In genomic region chr5:140639093-140639821, GRCh38 we compare ENCODE assay signal across 8 cellular contexts. TPM values are rescaled to one million over a fixed set of nuclear protein-coding genes. Genes with fewer than 3 reads are reported as not detected.
DNase-seq lines count a peak whose midpoint lies in the region; ATAC-seq, FAIRE-seq and TF ChIP-seq lines count a peak whose summit lies in the region.

Gene TMCO6, plus strand, starts transcription at chr5:140639451. Its CDS starts 77 bp downstream, at chr5:140639528.

- H3K27me3 Mint-ChIP-seq in activated naive CD8-positive, alpha-beta T cell treated with anti-CD3 and anti-CD28 coated beads for 36 hours, result no peaks in the 10 kb centered on the region

- H3K4me1 ChIP-seq in pancreas (peaks cover 0 to 7% (median 0%) of the 10 kb centered on the region in 3 donors), tibial artery (peaks cover 0 to 37% (median 9%) of the 10 kb centered on the region in 4 donors)

- WGBS in pancreas, 2 donors, result 0% methylated on average over 39 to 57 of the region's 57 CpGs

- peak within 1 kb of the TSS; percentile 88 for H3K4me3 Mint-ChIP-seq in activated naive CD8-positive, alpha-beta T cell treated with anti-CD3 and anti-CD28 coated beads for 36 hours

- DNase-seq in GM12864 (ENCODE audit: low read depth), result peak; percentile 83
- DNase-seq in NCI-H1105 (lab: John Stamatoyannopoulos, UW), result peak; percentile 79
- peak; percentile 99 for DNase-seq in SKM-1 treated with dmso at 0.1 percent for 144 hours (lab: John Stamatoyannopoulos, UW; ENCODE audit: unreplicated experiment)
- DNase-seq in activated naive CD8-positive, alpha-beta T cell treated with anti-CD3 and anti-CD28 coated beads for 36 hours, result peak; percentile 97
- peak; percentile 99 for DNase-seq in Right ventricle myocardium inferior (ENCODE audit: missing footprints)
- peak; percentile 96 to 98 (median 98) for DNase-seq in pancreas
- peak; percentile 98 to 99 for DNase-seq in tibial artery

- H3K36me3 Mint-ChIP-seq in activated naive CD8-positive, alpha-beta T cell treated with anti-CD3 and anti-CD28 coated beads for 36 hours, result peaks cover 12% of the 10 kb centered on the region

- FAIRE-seq in pancreas (lab: Jason Lieb, UNC), result no peak

- peak within 1 kb of the TSS; percentile 60 to 79 (median 71) for H3K27ac ChIP-seq in pancreas
- H3K27ac ChIP-seq in tibial artery, result peak within 1 kb of the TSS; percentile 81 to 84

- no peaks in the 10 kb centered on the region for H3K9me3 ChIP-seq in pancreas
- no peaks in the 10 kb centered on the region for H3K9me3 ChIP-seq in tibial artery

- H3K36me3 ChIP-seq in pancreas (peaks cover 0 to 15% (median 0%) of the 10 kb centered on the region in 3 donors), tibial artery (peaks cover 0 to 23% (median 13%) of the 10 kb centered on the region in 3 donors)

- ATAC-seq in HG02623 (IDR thresholded peaks at IDR 0.05; ENCODE audit: unreplicated experiment) (peak; percentile 96), Right ventricle myocardium inferior (peak; percentile 99), pancreas (peak; percentile 98 to 99 (median 98))

- peak within 1 kb of the TSS; percentile 86 for H3K27ac Mint-ChIP-seq in activated naive CD8-positive, alpha-beta T cell treated with anti-CD3 and anti-CD28 coated beads for 36 hours

- peak; percentile 79 for TF ChIP-seq CTCF in GM12864 (IDR thresholded peaks at IDR 0.05; ENCODE audit: low read depth, low read length, missing control alignments)
- peak; percentile 35 to 63 (median 44) for TF ChIP-seq CTCF in pancreas (IDR thresholded peaks at IDR 0.05)
- peak; percentile 65 to 69 for TF ChIP-seq CTCF in tibial artery (IDR thresholded peaks at IDR 0.05)

- H3K4me3 ChIP-seq in GM12864 (ENCODE audit: low read depth, low read length), result peak within 1 kb of the TSS; percentile 92
- H3K4me3 ChIP-seq in pancreas, result peak within 1 kb of the TSS; percentile 68 to 93 (median 76)
- H3K4me3 ChIP-seq in tibial artery, result peak within 1 kb of the TSS; percentile 59 to 84

- H3K9me3 Mint-ChIP-seq in activated naive CD8-positive, alpha-beta T cell treated with anti-CD3 and anti-CD28 coated beads for 36 hours, result no peaks in the 10 kb centered on the region

- H3K4me1 Mint-ChIP-seq in activated naive CD8-positive, alpha-beta T cell treated with anti-CD3 and anti-CD28 coated beads for 36 hours, result peaks cover 43% of the 10 kb centered on the region

- no peaks in the 10 kb centered on the region for H3K27me3 ChIP-seq in pancreas
- H3K27me3 ChIP-seq in tibial artery, result no peaks in the 10 kb centered on the region

- intact Hi-C loops in Right ventricle myocardium inferior (cut with DNase I), result loop anchor here (1.0 to 5.0 kb wide), 3 partner anchors 75 to 237 kb away; partner anchors contain the start of genes ANKHD1, APBB3, EIF4EBP3 and SLC35A4
- intact Hi-C loops in pancreas (cut with DNase I), result loop anchor here in 2 of 3 donors (10.0 kb wide), 2 partner anchors 74 to 274 kb away; partner anchors contain the start of genes APBB3 (in 1 of the 2), SLC35A4 (in 1 of the 2) and SLC4A9 (in 1 of the 2)
- intact Hi-C loops in tibial artery (cut with DNase I; ENCODE audit: low total_unique reads), result loop anchor here (2.0 kb wide), 1 partner anchor 74 kb away; the partner anchor contains the start of genes APBB3 and SLC35A4

RNA-seq across cellular contexts. Expression of gene TMCO6, which starts in this region (rescaled TPM):
- total RNA-seq in activated naive CD8-positive, alpha-beta T cell treated with anti-CD3 and anti-CD28 coated beads for 36 hours, result 10 to 100 TPM; 34.4 to 37.4 TPM
- total RNA-seq in Right ventricle myocardium inferior (4.2 TPM), pancreas (10 to 100 TPM in 1 of 6 donors, 1 to 10 TPM in 5; 5.5 to 12.3 (median 8.0) TPM)
- 10 to 100 TPM; 17.2 to 19.7 TPM for polyA plus RNA-seq in pancreas

Comparison
In these comparisons a context has a peak if more than half of its experiments do, and no peak if none do; other contexts are left out.
1. Peak in every context shown above with its lines: DNase-seq, ATAC-seq, H3K4me3 ChIP-seq and H3K27ac ChIP-seq.